Comparison of ENCODE assay signal across 8 cellular contexts in the genomic region with DNA sequence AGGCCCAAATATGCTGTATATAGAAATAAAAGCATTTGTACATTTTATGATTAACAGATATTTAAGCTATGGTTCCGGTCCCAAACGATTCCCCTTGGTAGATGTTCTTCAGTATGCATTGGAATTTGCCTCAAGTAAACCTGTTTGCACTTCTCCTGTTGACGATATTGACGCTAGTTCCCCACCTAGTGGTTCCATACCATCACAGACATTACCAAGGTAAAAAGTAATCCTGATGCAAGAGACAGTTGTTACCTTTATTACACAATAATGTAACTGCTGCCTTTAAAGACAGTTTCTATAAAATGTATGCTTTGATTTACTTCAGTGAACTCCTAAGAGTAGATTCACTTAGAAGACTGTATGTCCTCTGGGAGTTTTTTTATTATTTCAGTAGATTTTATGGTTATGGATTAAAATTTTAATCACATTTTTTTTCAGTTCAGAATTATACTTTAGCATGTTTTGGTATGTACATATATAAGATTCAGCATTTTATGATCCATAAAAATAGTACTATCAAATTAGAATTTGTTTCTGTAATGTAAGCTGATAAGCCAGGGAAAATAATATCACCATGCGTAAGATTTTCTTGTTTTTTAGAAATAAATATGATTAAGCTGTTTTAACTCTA.
DNase-seq lines count a peak whose midpoint lies in the region; ATAC-seq and TF ChIP-seq lines count a peak whose summit lies in the region.

No MANE protein-coding gene starts in this region.

- POLR2A ChIA-PET in MCF 10A (lab: Yijun Ruan, JAX): interaction anchor here (0.7 to 4.7 kb wide), 9 partner anchors 8 to 274 kb away, joined by 3 to 16 read pairs (median 3); a partner anchor contains a TSS

- CTCF ChIA-PET in MCF 10A (lab: Yijun Ruan, JAX): interaction anchor here (0.7 to 2.0 kb wide), 11 partner anchors 12 to 201 kb away, joined by 3 to 11 read pairs (median 3); no protein-coding TSS in a partner anchor

- ATAC-seq in natural killer cell (peak in 2 of 3 donors; percentile 56 to 58), HG02970 (IDR thresholded peaks at IDR 0.05; ENCODE audit: low FRiP score, unreplicated experiment) (no peak)
- no peak for ATAC-seq in natural killer cell treated with Interleukin-12 subunit alpha and Interleukin-12 subunit beta and Interleukin-15 and Interleukin-18, amount 100 ng/mL, for 72 hours

- no TSS peak for BruUV-seq in MCF 10A (replicated peaks; lab: Mats Ljungman, UMichigan)

- intact Hi-C loops in natural killer cell (cut with micrococcal nuclease) (no loop called here), MCF 10A (cut with micrococcal nuclease) (loop anchor here (1.0 to 5.0 kb wide), 5 partner anchors 49 to 763 kb away; no protein-coding TSS in a partner anchor)

- no peak overlapping the region for H3K4me3 Mint-ChIP-seq in natural killer cell
- H3K4me3 Mint-ChIP-seq in natural killer cell treated with Interleukin-12 subunit alpha and Interleukin-12 subunit beta and Interleukin-15 and Interleukin-18, amount 100 ng/mL, for 72 hours: no peak overlapping the region
- no peak overlapping the region for H3K4me3 Mint-ChIP-seq in MCF 10A (ENCODE audit: unreplicated experiment)

- no peak for DNase-seq in natural killer cell
- DNase-seq in natural killer cell treated with Interleukin-12 subunit alpha and Interleukin-12 subunit beta and Interleukin-15 and Interleukin-18, amount 100 ng/mL, for 72 hours (ENCODE audit: low spot score): no peak
- DNase-seq in H4 (ENCODE audit: low spot score): peak; percentile 58
- DNase-seq in NCI-H460 (ENCODE audit: extremely low read depth, low read depth): peak; percentile 53
- DNase-seq in MCF 10A (ENCODE audit: unreplicated experiment): peak; percentile 83
- DNase-seq in kidney glomerular epithelial cell (lab: John Stamatoyannopoulos, UW): peak; percentile 59
- no peak for DNase-seq in foreskin melanocyte

- peak; percentile 39 for TF ChIP-seq CTCF in natural killer cell (IDR thresholded peaks at IDR 0.05)
- TF ChIP-seq CTCF in MCF 10A (IDR thresholded peaks at IDR 0.05; ENCODE audit: unreplicated experiment): peak; percentile 60

- H3K27me3 Mint-ChIP-seq in natural killer cell (ENCODE audit: low read depth in 2 of 2) (no peaks in the 10 kb centered on the region), MCF 10A (ENCODE audit: insufficient read depth, unreplicated experiment) (no peaks in the 10 kb centered on the region)
- no peaks in the 10 kb centered on the region for H3K27me3 Mint-ChIP-seq in natural killer cell treated with Interleukin-12 subunit alpha and Interleukin-12 subunit beta and Interleukin-15 and Interleukin-18, amount 100 ng/mL, for 72 hours

- H3K36me3 Mint-ChIP-seq in natural killer cell: peaks cover 3% of the 10 kb centered on the region
- H3K36me3 Mint-ChIP-seq in natural killer cell treated with Interleukin-12 subunit alpha and Interleukin-12 subunit beta and Interleukin-15 and Interleukin-18, amount 100 ng/mL, for 72 hours: peaks cover 2% of the 10 kb centered on the region
- peaks cover 60% of the 10 kb centered on the region for H3K36me3 Mint-ChIP-seq in MCF 10A (ENCODE audit: insufficient read depth, unreplicated experiment)

- H3K9me3 Mint-ChIP-seq in natural killer cell (no peaks in the 10 kb centered on the region), MCF 10A (ENCODE audit: unreplicated experiment) (no peaks in the 10 kb centered on the region)
- H3K9me3 Mint-ChIP-seq in natural killer cell treated with Interleukin-12 subunit alpha and Interleukin-12 subunit beta and Interleukin-15 and Interleukin-18, amount 100 ng/mL, for 72 hours: no peaks in the 10 kb centered on the region

- H3K27ac Mint-ChIP-seq in natural killer cell: peak overlapping the region; percentile 33 to 57
- peak overlapping the region in 1 of 2 donors; percentile 15 for H3K27ac Mint-ChIP-seq in natural killer cell treated with Interleukin-12 subunit alpha and Interleukin-12 subunit beta and Interleukin-15 and Interleukin-18, amount 100 ng/mL, for 72 hours
- no peak overlapping the region for H3K27ac Mint-ChIP-seq in MCF 10A (ENCODE audit: low read depth, unreplicated experiment)

- peaks cover 26 to 29% of the 10 kb centered on the region in 2 donors for H3K4me1 Mint-ChIP-seq in natural killer cell
- H3K4me1 Mint-ChIP-seq in natural killer cell treated with Interleukin-12 subunit alpha and Interleukin-12 subunit beta and Interleukin-15 and Interleukin-18, amount 100 ng/mL, for 72 hours (ENCODE audit: low read depth in 2 of 2): peaks cover 19 to 27% of the 10 kb centered on the region in 2 donors
- peaks cover 6% of the 10 kb centered on the region for H3K4me1 Mint-ChIP-seq in MCF 10A (ENCODE audit: insufficient read depth, unreplicated experiment)

Comparison
In these comparisons a context has a peak if more than half of its experiments do, and no peak if none do; other contexts are left out.
1. ATAC-seq: peak in natural killer cell (2 of 3); none in natural killer cell treated with Interleukin-12 subunit alpha and Interleukin-12 subunit beta and Interleukin-15 and Interleukin-18, amount 100 ng/mL, for 72 hours (0 of 2) and HG02970 (single experiment).
2. DNase-seq: peak in H4 (single experiment), NCI-H460 (single experiment), MCF 10A (single experiment) and kidney glomerular epithelial cell (single experiment); none in natural killer cell (single experiment), natural killer cell treated with Interleukin-12 subunit alpha and Interleukin-12 subunit beta and Interleukin-15 and Interleukin-18, amount 100 ng/mL, for 72 hours (single experiment) and foreskin melanocyte (single experiment).